Comparison of ENCODE assay signal across 8 cellular contexts in the genomic region with DNA sequence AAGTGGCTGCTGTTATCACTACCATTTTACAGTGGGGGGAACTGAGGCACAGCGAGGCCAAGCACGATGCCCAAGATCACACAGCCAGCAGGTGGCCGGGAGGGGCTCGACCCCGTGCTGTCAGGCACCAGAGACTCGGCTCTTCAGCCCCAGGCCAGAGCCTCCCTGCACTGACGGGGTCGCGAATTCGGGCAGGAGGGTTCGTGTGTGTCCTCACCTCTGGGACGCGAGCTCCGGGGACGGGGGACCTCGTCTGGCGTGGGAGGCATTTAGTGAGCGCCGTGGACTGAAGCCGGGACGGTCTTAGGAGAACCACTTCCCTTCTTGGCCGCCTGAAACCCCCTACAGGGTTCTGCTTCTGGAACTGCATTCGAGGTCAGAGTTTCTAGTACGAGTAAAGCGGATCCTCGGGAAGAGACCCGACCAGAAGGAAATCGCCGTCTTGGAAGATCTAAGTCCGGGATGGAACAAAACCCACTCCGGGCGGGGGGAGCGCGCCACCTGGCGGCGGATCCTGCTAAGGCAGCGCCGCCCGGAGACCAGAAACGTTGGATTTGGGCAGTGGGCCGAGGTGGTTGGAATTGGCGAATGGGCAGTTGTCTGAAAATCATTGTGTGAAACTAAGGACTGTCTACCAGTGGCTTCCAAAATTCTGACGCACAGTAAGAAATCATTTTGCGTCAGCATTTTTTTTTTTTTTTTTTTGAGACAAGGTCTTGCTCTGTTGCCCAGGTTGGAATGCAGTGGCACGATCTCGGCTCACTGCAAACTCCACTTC. TPM values are rescaled to one million over a fixed set of nuclear protein-coding genes. Genes with fewer than 3 reads are reported as not detected.
DNase-seq lines count a peak whose midpoint lies in the region; ATAC-seq and TF ChIP-seq lines count a peak whose summit lies in the region.

No MANE protein-coding gene starts in this region.

- H3K9me3 ChIP-seq in CD8-positive, alpha-beta T cell (ENCODE audit: low read length): no peaks in the 10 kb centered on the region
- H3K9me3 ChIP-seq in Panc1 (ENCODE audit: control insufficient read depth, insufficient read depth, low read depth, low read length): 0 out of 2 replicates have a peak, but pooled peaks cover 4% of the 10 kb centered on the region

- no peaks in the 10 kb centered on the region for H3K36me3 Mint-ChIP-seq in CD8-positive, alpha-beta T cell
- no peaks in the 10 kb centered on the region for H3K36me3 Mint-ChIP-seq in activated T-helper 17 cell treated with anti-CD3 and anti-CD28 coated beads, Interleukin-2, amount 50 U/mL, for 72 hours (ENCODE audit: low read depth)
- H3K36me3 Mint-ChIP-seq in naive B cell: peaks cover 8 to 9% of the 10 kb centered on the region in 2 donors

- no peak overlapping the region for H3K27ac ChIP-seq in CD8-positive, alpha-beta T cell (ENCODE audit: low read depth, low read length)
- peak overlapping the region; percentile 39; the same call in 1 of the 2 replicates for H3K27ac ChIP-seq in Panc1 (ENCODE audit: low read length)

- H3K27me3 ChIP-seq in CD8-positive, alpha-beta T cell (ENCODE audit: insufficient read depth, low read length): no peaks in the 10 kb centered on the region
- H3K27me3 ChIP-seq in Panc1 (ENCODE audit: control insufficient read depth, insufficient read depth, low read length): no peaks in the 10 kb centered on the region

- intact Hi-C loops in CD8-positive, alpha-beta T cell (cut with DNase I, micrococcal nuclease): loop anchor here in 1 of 2 experiments (1.0 kb wide), 2 partner anchors 24 to 328 kb away; no protein-coding TSS in a partner anchor
- intact Hi-C loops in Panc1 (cut with micrococcal nuclease; ENCODE audit: unreplicated experiment): no loop called here

- DNase-seq in CD8-positive, alpha-beta T cell: peak; percentile 30 to 83 (median 55)
- DNase-seq in HUDEP-2 (lab: John Stamatoyannopoulos, UW; ENCODE audit: unreplicated experiment in 76 of 76) (peak in 52 of 76 experiments; percentile 5 to 77 (median 50)), Panc1 (ENCODE audit: low read depth, low spot score) (peak; percentile 36), fibroblast of peridontal ligament (ENCODE audit: extremely low read depth) (peak; percentile 86), naive B cell (peak; percentile 53)
- DNase-seq in stimulated activated naive CD4-positive, alpha-beta T cell treated with Interleukin-2 at 50 U/mL for 16 hours (lab: John Stamatoyannopoulos, UW): peak; percentile 30

- in situ Hi-C loops in Panc1 (cut with HindIII; ENCODE audit: low pct_unique_long_range_greater_than_20kb, low sequenced_read_pairs): no loop called here

- H3K4me3 Mint-ChIP-seq in CD8-positive, alpha-beta T cell: peak overlapping the region; percentile 78
- peak overlapping the region; percentile 71 for H3K4me3 Mint-ChIP-seq in activated T-helper 17 cell treated with anti-CD3 and anti-CD28 coated beads, Interleukin-2, amount 50 U/mL, for 72 hours
- H3K4me3 Mint-ChIP-seq in naive B cell: peak overlapping the region; percentile 44 to 91 (median 86)

- peak overlapping the region; percentile 82 for H3K4me3 ChIP-seq in CD8-positive, alpha-beta T cell (ENCODE audit: low read depth, low read length)
- peak overlapping the region; percentile 49 to 62 for H3K4me3 ChIP-seq in Panc1 (ENCODE audit: low read depth in 2 of 2, low read length in 2 of 2)

- H3K36me3 ChIP-seq in CD8-positive, alpha-beta T cell (ENCODE audit: insufficient read depth, low read length): no peaks in the 10 kb centered on the region
- H3K36me3 ChIP-seq in Panc1 (ENCODE audit: control insufficient read depth, insufficient read depth, low read length): no peaks in the 10 kb centered on the region

- CTCF ChIA-PET in CD8-positive, alpha-beta T cell (lab: Charles Lee): interaction anchor here (0.6 to 5.7 kb wide), 17 partner anchors 10 to 328 kb away, joined by 3 to 73 read pairs (median 4); a partner anchor contains a TSS
- CTCF ChIA-PET in Panc1 (lab: Charles Lee): interaction anchor here (0.6 to 0.7 kb wide), 2 partner anchors 18 to 43 kb away, joined by 3 to 6 read pairs; no protein-coding TSS in a partner anchor

- peaks cover 5% of the 10 kb centered on the region for H3K4me1 ChIP-seq in CD8-positive, alpha-beta T cell (ENCODE audit: insufficient read depth, low read length)
- H3K4me1 ChIP-seq in Panc1 (ENCODE audit: control insufficient read depth, insufficient read depth, low read length): peaks cover 3% of the 10 kb centered on the region; the same call in 1 of the 2 replicates

- peaks cover 8% of the 10 kb centered on the region for H3K4me1 Mint-ChIP-seq in CD8-positive, alpha-beta T cell (ENCODE audit: low read depth)
- no peaks in the 10 kb centered on the region for H3K4me1 Mint-ChIP-seq in activated T-helper 17 cell treated with anti-CD3 and anti-CD28 coated beads, Interleukin-2, amount 50 U/mL, for 72 hours
- H3K4me1 Mint-ChIP-seq in naive B cell: peaks cover 5 to 12% (median 9%) of the 10 kb centered on the region in 3 donors

- POLR2A ChIA-PET in CD8-positive, alpha-beta T cell (lab: Charles Lee): no interaction called here
- POLR2A ChIA-PET in Panc1 (lab: Charles Lee): no interaction called here

- no TSS peak for BruUV-seq in Panc1 (replicated peaks; lab: Mats Ljungman, UMichigan)

- peaks cover 9% of the 10 kb centered on the region for H3K27me3 Mint-ChIP-seq in CD8-positive, alpha-beta T cell (ENCODE audit: low read depth)
- peaks cover 11% of the 10 kb centered on the region for H3K27me3 Mint-ChIP-seq in activated T-helper 17 cell treated with anti-CD3 and anti-CD28 coated beads, Interleukin-2, amount 50 U/mL, for 72 hours
- H3K27me3 Mint-ChIP-seq in naive B cell: peaks cover 0 to 7% (median 1%) of the 10 kb centered on the region in 3 donors

- peak; percentile 94 for TF ChIP-seq CTCF in CD8-positive, alpha-beta T cell (IDR thresholded peaks at IDR 0.05)
- TF ChIP-seq CTCF in Panc1 (IDR thresholded peaks at IDR 0.05): peak; percentile 94

- peaks cover 11% of the 10 kb centered on the region for H3K9me3 Mint-ChIP-seq in CD8-positive, alpha-beta T cell
- no peaks in the 10 kb centered on the region for H3K9me3 Mint-ChIP-seq in activated T-helper 17 cell treated with anti-CD3 and anti-CD28 coated beads, Interleukin-2, amount 50 U/mL, for 72 hours
- H3K9me3 Mint-ChIP-seq in naive B cell: peaks cover 0 to 6% (median 5%) of the 10 kb centered on the region in 7 donors

- no peak overlapping the region for H3K27ac Mint-ChIP-seq in CD8-positive, alpha-beta T cell
- no peak overlapping the region for H3K27ac Mint-ChIP-seq in activated T-helper 17 cell treated with anti-CD3 and anti-CD28 coated beads, Interleukin-2, amount 50 U/mL, for 72 hours
- peak overlapping the region in 3 of 6 donors; percentile 54 to 79 (median 68) for H3K27ac Mint-ChIP-seq in naive B cell

- peak; percentile 52 for ATAC-seq in CD8-positive, alpha-beta T cell
- ATAC-seq in Panc1: peak; percentile 90
- peak; percentile 66 for ATAC-seq in activated T-helper 17 cell treated with anti-CD3 and anti-CD28 coated beads, Interleukin-2, amount 50 U/mL, for 72 hours (replicated peaks)
- ATAC-seq in naive B cell (ENCODE audit: low read depth in 2 of 2): peak; percentile 76 to 84
- no peak for ATAC-seq in GM21529 (IDR thresholded peaks at IDR 0.05; ENCODE audit: unreplicated experiment)

RNA-seq across cellular contexts. Expression of a gene that starts 21.2 kb away (rescaled TPM):
- not detected for total RNA-seq in CD8-positive, alpha-beta T cell
- 2.9 TPM for total RNA-seq in Panc1 (2021; ENCODE audit: unreplicated experiment)
- polyA plus RNA-seq in Panc1 (2012; ENCODE audit: insufficient read length): 1.1 TPM
- total RNA-seq in activated T-helper 17 cell treated with anti-CD3 and anti-CD28 coated beads, Interleukin-2, amount 50 U/mL, for 72 hours: 1 to 10 TPM in 1 of 2 donors, not detected in 1; 1.4 TPM
- under 1 TPM in 2 of 6 donors, not detected in 4; 0.29 to 0.41 TPM for polyA plus RNA-seq in naive B cell (ENCODE audit: low read depth in 6 of 6)

RNA-seq across cellular contexts. Expression of a gene that starts 34.2 kb away (rescaled TPM):
- total RNA-seq in CD8-positive, alpha-beta T cell: 100 to 1,000 TPM; 174 to 181 TPM
- 171 TPM for total RNA-seq in Panc1 (2021; ENCODE audit: unreplicated experiment)
- 325 TPM for polyA plus RNA-seq in Panc1 (2012; ENCODE audit: insufficient read length)
- 100 to 1,000 TPM; 190 to 192 TPM for total RNA-seq in activated T-helper 17 cell treated with anti-CD3 and anti-CD28 coated beads, Interleukin-2, amount 50 U/mL, for 72 hours
- polyA plus RNA-seq in naive B cell (ENCODE audit: low read depth in 6 of 6): 100 to 1,000 TPM; 305 to 450 (median 425) TPM

RNA-seq across cellular contexts. Expression of a gene that starts 35.4 kb away (rescaled TPM):
- 10 to 100 TPM; 58.8 to 69.1 TPM for total RNA-seq in CD8-positive, alpha-beta T cell
- 19.9 TPM for total RNA-seq in Panc1 (2021; ENCODE audit: unreplicated experiment)
- 10.3 TPM for polyA plus RNA-seq in Panc1 (2012; ENCODE audit: insufficient read length)
- total RNA-seq in activated T-helper 17 cell treated with anti-CD3 and anti-CD28 coated beads, Interleukin-2, amount 50 U/mL, for 72 hours: 100 to 1,000 TPM; 161 to 244 TPM
- polyA plus RNA-seq in naive B cell (ENCODE audit: low read depth in 6 of 6): 100 to 1,000 TPM in 2 of 6 donors, 10 to 100 TPM in 4; 80.9 to 113 (median 92.0) TPM

Comparison
In these comparisons a context has a peak if more than half of its experiments do, and no peak if none do; other contexts are left out.
1. DNase-seq: peak in every context shown above with its lines; median percentile 86 in fibroblast of peridontal ligament; 55 in CD8-positive, alpha-beta T cell; 53 in naive B cell; 50 in HUDEP-2; 36 in Panc1; 30 in stimulated activated naive CD4-positive, alpha-beta T cell treated with Interleukin-2 at 50 U/mL for 16 hours.